Comparison of ENCODE assay signal across 2 cellular contexts in the genomic region with DNA sequence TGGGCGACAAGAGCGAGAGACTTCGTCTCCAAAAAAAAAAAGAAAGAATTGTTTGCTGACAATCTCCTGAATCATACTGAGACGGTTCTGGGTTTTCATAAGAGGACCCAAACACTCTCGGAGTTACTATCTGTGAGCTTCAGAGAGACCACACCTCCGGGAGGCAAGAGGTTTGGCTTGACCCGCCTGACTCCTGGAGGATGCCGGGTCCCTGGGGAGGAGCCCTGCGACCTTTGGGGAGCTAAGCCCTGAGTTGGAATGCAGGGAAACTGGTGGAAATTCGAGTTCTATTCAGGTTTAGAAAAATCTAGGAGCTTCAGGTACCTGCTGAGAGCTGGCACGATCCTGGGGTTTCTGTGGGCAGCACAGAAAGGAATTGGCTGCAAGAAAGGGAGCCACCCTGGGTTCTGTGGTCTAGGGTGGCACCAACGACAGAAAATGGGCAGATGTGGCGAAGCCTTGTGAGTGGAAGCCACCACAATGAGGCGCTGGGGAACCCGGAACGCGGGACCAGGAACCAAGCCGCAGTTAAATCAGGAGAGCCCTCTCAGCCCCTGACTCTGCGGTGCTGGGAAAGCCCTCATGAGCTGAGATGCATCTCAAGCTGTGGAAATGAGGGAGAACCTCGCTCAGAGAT.
TF ChIP-seq lines count a peak whose summit lies in the region.

No MANE protein-coding gene starts in this region.

TF ChIP-seq in HepG2, 621 proteins besides CTCF, POLR2A, EP300 and RAD21:
- TF ChIP-seq, protein P1, sequence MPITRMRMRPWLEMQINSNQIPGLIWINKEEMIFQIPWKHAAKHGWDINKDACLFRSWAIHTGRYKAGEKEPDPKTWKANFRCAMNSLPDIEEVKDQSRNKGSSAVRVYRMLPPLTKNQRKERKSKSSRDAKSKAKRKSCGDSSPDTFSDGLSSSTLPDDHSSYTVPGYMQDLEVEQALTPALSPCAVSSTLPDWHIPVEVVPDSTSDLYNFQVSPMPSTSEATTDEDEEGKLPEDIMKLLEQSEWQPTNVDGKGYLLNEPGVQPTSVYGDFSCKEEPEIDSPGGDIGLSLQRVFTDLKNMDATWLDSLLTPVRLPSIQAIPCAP (CRISPR knock-in tag; IDR thresholded peaks at IDR 0.05; ENCODE audit: low read depth) = no peak
- TF ChIP-seq MTF1 (CRISPR knock-in tag; IDR thresholded peaks at IDR 0.05) (no peak), GABPB1 (CRISPR knock-in tag; IDR thresholded peaks at IDR 0.05) (no peak), ZFP41 (CRISPR knock-in tag; IDR thresholded peaks at IDR 0.05; ENCODE audit: borderline replicate concordance) (no peak), ZNF780A (CRISPR knock-in tag; IDR thresholded peaks at IDR 0.05) (no peak), ZNF329 (CRISPR knock-in tag; IDR thresholded peaks at IDR 0.05; ENCODE audit: low read depth) (no peak), ZNF354B (CRISPR knock-in tag; IDR thresholded peaks at IDR 0.05) (no peak), POGZ (CRISPR knock-in tag; IDR thresholded peaks at IDR 0.05) (no peak), ZNF83 (CRISPR knock-in tag; IDR thresholded peaks at IDR 0.05; ENCODE audit: borderline replicate concordance) (no peak), ZNF564 (CRISPR knock-in tag; IDR thresholded peaks at IDR 0.05) (no peak), TOPORS (CRISPR knock-in tag; IDR thresholded peaks at IDR 0.05) (no peak), ZNF34 (CRISPR knock-in tag; IDR thresholded peaks at IDR 0.05; ENCODE audit: borderline replicate concordance) (no peak), STAG1 (CRISPR knock-in tag; IDR thresholded peaks at IDR 0.05) (no peak), ELF1 (CRISPR knock-in tag; IDR thresholded peaks at IDR 0.05) (no peak), KAT8 (CRISPR knock-in tag; IDR thresholded peaks at IDR 0.05) (no peak), ZNF605 (CRISPR knock-in tag; IDR thresholded peaks at IDR 0.05) (no peak)
- TF ChIP-seq, protein P2, sequence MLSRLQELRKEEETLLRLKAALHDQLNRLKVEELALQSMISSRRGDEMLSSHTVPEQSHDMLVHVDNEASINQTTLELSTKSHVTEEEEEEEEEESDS (CRISPR knock-in tag; IDR thresholded peaks at IDR 0.05; ENCODE audit: borderline replicate concordance) = no peak
- TF ChIP-seq, protein P3, sequence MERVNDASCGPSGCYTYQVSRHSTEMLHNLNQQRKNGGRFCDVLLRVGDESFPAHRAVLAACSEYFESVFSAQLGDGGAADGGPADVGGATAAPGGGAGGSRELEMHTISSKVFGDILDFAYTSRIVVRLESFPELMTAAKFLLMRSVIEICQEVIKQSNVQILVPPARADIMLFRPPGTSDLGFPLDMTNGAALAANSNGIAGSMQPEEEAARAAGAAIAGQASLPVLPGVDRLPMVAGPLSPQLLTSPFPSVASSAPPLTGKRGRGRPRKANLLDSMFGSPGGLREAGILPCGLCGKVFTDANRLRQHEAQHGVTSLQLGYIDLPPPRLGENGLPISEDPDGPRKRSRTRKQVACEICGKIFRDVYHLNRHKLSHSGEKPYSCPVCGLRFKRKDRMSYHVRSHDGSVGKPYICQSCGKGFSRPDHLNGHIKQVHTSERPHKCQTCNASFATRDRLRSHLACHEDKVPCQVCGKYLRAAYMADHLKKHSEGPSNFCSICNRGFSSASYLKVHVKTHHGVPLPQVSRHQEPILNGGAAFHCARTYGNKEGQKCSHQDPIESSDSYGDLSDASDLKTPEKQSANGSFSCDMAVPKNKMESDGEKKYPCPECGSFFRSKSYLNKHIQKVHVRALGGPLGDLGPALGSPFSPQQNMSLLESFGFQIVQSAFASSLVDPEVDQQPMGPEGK (CRISPR knock-in tag; IDR thresholded peaks at IDR 0.05) = no peak
- TF ChIP-seq, protein P4, sequence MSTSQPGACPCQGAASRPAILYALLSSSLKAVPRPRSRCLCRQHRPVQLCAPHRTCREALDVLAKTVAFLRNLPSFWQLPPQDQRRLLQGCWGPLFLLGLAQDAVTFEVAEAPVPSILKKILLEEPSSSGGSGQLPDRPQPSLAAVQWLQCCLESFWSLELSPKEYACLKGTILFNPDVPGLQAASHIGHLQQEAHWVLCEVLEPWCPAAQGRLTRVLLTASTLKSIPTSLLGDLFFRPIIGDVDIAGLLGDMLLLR (CRISPR knock-in tag; IDR thresholded peaks at IDR 0.05) = no peak

TF ChIP-seq in H1, 55 proteins besides CTCF, POLR2A, EP300 and RAD21:
- TF ChIP-seq MAFK (IDR thresholded peaks at IDR 0.05; ENCODE audit: low read depth, low read length) = no peak
- no peak for TF ChIP-seq TBP (IDR thresholded peaks at IDR 0.05; ENCODE audit: low read depth, low read length)
- no peak for TF ChIP-seq RFX5 (IDR thresholded peaks at IDR 0.05; ENCODE audit: borderline replicate concordance, low read depth, low read length)
- no peak for TF ChIP-seq PHF8 (conservative IDR thresholded peaks at IDR 0.05; ENCODE audit: low read depth, low read length)
- no peak for TF ChIP-seq CREB1 (IDR thresholded peaks at IDR 0.05)
- no peak for TF ChIP-seq CTBP2 (IDR thresholded peaks at IDR 0.05; ENCODE audit: borderline replicate concordance, insufficient read depth, insufficient read length, low read length)
- no peak for TF ChIP-seq NANOG (IDR thresholded peaks at IDR 0.05; ENCODE audit: insufficient read depth, low read depth, low read length, poor library complexity, severe bottlenecking)
